18 cellular contexts compared by ENCODE assay signal in genomic region chr3:25476639-25477038, GRCh38. TPM values are rescaled to one million over a fixed set of nuclear protein-coding genes. Genes with fewer than 3 reads are reported as not detected.
DNase-seq lines count a peak whose midpoint lies in the region; ATAC-seq and TF ChIP-seq lines count a peak whose summit lies in the region.
"Had no signal": no experiment of that assay in that cellular context is flagged by ENCODE, and none has a peak within 500 bp of the region (broad histone marks: within the 10 kb centered on the region; RNA-seq: fewer than 3 reads in every experiment).

No MANE protein-coding gene starts in this region.

- H3K27ac ChIP-seq in gastroesophageal sphincter (peak overlapping the region in 3 of 4 donors; percentile 34 to 64 (median 63)), upper lobe of left lung (no peak overlapping the region)
- H3K27ac ChIP-seq: BLaER1, KMS-11 had no signal

- ATAC-seq in gastroesophageal sphincter = no peak
- no peak for ATAC-seq in stimulated activated memory B cell treated with anti-CD40 and anti-IgM and Interleukin-4, amounts not matched to agents 10 μg/mL and 1 μg/mL and 100 μg/mL, for 72 hours
- ATAC-seq in upper lobe of left lung (ENCODE audit: low FRiP score in 2 of 2) = no peak

- no peak overlapping the region for H3K4me3 Mint-ChIP-seq in stimulated activated memory B cell treated with anti-CD40 and anti-IgM and Interleukin-4, amounts not matched to agents 10 μg/mL and 1 μg/mL and 100 μg/mL, for 72 hours
- H3K4me3 Mint-ChIP-seq in activated T-helper 2 cell treated with anti-CD3 and anti-CD28 coated beads, Interferon-gamma antibody, Interleukin-2, Interleukin-4, amounts not matched to agents 10 μg/mL and 5 μg/mL and 100 μg/mL, durations not matched to agents 14 hours and 24 hours and 36 hours (ENCODE audit: low read depth) = no peak overlapping the region
- H3K4me3 Mint-ChIP-seq: CD8-positive, alpha-beta memory T cell had no signal

- H3K9me3 ChIP-seq in gastroesophageal sphincter = no peaks in the 10 kb centered on the region
- no peaks in the 10 kb centered on the region for H3K9me3 ChIP-seq in upper lobe of left lung
- H3K9me3 ChIP-seq: BLaER1, MG63 had no signal

- no peak overlapping the region for H3K27ac Mint-ChIP-seq in stimulated activated memory B cell treated with anti-CD40 and anti-IgM and Interleukin-4, amounts not matched to agents 10 μg/mL and 1 μg/mL and 100 μg/mL, for 72 hours
- no peak overlapping the region for H3K27ac Mint-ChIP-seq in activated T-helper 2 cell treated with anti-CD3 and anti-CD28 coated beads, Interferon-gamma antibody, Interleukin-2, Interleukin-4, amounts not matched to agents 10 μg/mL and 5 μg/mL and 100 μg/mL, durations not matched to agents 14 hours and 24 hours and 36 hours
- H3K27ac Mint-ChIP-seq: CD8-positive, alpha-beta memory T cell had no signal

- DNase-seq in RPMI7951 (ENCODE audit: low read depth) = peak; percentile 35
- DNase-seq in cardiac fibroblast (ENCODE audit: low read depth in 2 of 2) = peak; percentile 46 to 56
- peak; percentile 41 for DNase-seq in stromal cell of bone marrow (ENCODE audit: low read depth)
- no peak for DNase-seq in SIG-M5 treated with dmso at 0.1 percent for 504 hours (lab: John Stamatoyannopoulos, UW; ENCODE audit: unreplicated experiment)
- DNase-seq in upper lobe of left lung = no peak
- no peak for DNase-seq in activated T-helper 2 cell treated with anti-CD3 and anti-CD28 coated beads, Interferon-gamma antibody, Interleukin-2, Interleukin-4, amounts not matched to agents 10 μg/mL and 5 μg/mL and 100 μg/mL, durations not matched to agents 14 hours and 24 hours and 36 hours (ENCODE audit: low spot score)
- DNase-seq: CD8-positive, alpha-beta memory T cell; DMS79; H7; MG63; NCI-H1092; NCI-H146; NCI-H2081; SHP77 had no signal

- H3K27me3 ChIP-seq in gastroesophageal sphincter (no peaks in the 10 kb centered on the region), upper lobe of left lung (no peaks in the 10 kb centered on the region)
- H3K27me3 ChIP-seq: BLaER1, MG63 had no signal

- peaks cover 5% of the 10 kb centered on the region for H3K4me1 Mint-ChIP-seq in stimulated activated memory B cell treated with anti-CD40 and anti-IgM and Interleukin-4, amounts not matched to agents 10 μg/mL and 1 μg/mL and 100 μg/mL, for 72 hours
- no peaks in the 10 kb centered on the region for H3K4me1 Mint-ChIP-seq in activated T-helper 2 cell treated with anti-CD3 and anti-CD28 coated beads, Interferon-gamma antibody, Interleukin-2, Interleukin-4, amounts not matched to agents 10 μg/mL and 5 μg/mL and 100 μg/mL, durations not matched to agents 14 hours and 24 hours and 36 hours (ENCODE audit: low read depth)

- TF ChIP-seq CTCF in cardiac fibroblast (IDR thresholded peaks at IDR 0.05; ENCODE audit: low read depth, low read length) (no peak), gastroesophageal sphincter (IDR thresholded peaks at IDR 0.05) (no peak), upper lobe of left lung (IDR thresholded peaks at IDR 0.05) (no peak)

- H3K27me3 Mint-ChIP-seq in stimulated activated memory B cell treated with anti-CD40 and anti-IgM and Interleukin-4, amounts not matched to agents 10 μg/mL and 1 μg/mL and 100 μg/mL, for 72 hours = no peaks in the 10 kb centered on the region
- H3K27me3 Mint-ChIP-seq in activated T-helper 2 cell treated with anti-CD3 and anti-CD28 coated beads, Interferon-gamma antibody, Interleukin-2, Interleukin-4, amounts not matched to agents 10 μg/mL and 5 μg/mL and 100 μg/mL, durations not matched to agents 14 hours and 24 hours and 36 hours (ENCODE audit: low read depth) = peaks cover 2% of the 10 kb centered on the region
- H3K27me3 Mint-ChIP-seq: CD8-positive, alpha-beta memory T cell had no signal

- H3K36me3 ChIP-seq in gastroesophageal sphincter (no peaks in the 10 kb centered on the region), upper lobe of left lung (no peaks in the 10 kb centered on the region)
- H3K36me3 ChIP-seq: BLaER1, MG63 had no signal

- H3K4me3 ChIP-seq in cardiac fibroblast (replicated peaks in 1 of 2; ENCODE audit: low read depth in 2 of 2, low read length in 2 of 2) (no peak overlapping the region), gastroesophageal sphincter (no peak overlapping the region), upper lobe of left lung (no peak overlapping the region)
- H3K4me3 ChIP-seq: BLaER1, MG63 had no signal

- no peak for TF ChIP-seq POLR2A in gastroesophageal sphincter (IDR thresholded peaks at IDR 0.05)
- no peak for TF ChIP-seq POLR2A in upper lobe of left lung (IDR thresholded peaks at IDR 0.05)

- H3K36me3 Mint-ChIP-seq in stimulated activated memory B cell treated with anti-CD40 and anti-IgM and Interleukin-4, amounts not matched to agents 10 μg/mL and 1 μg/mL and 100 μg/mL, for 72 hours = no peaks in the 10 kb centered on the region
- H3K36me3 Mint-ChIP-seq in activated T-helper 2 cell treated with anti-CD3 and anti-CD28 coated beads, Interferon-gamma antibody, Interleukin-2, Interleukin-4, amounts not matched to agents 10 μg/mL and 5 μg/mL and 100 μg/mL, durations not matched to agents 14 hours and 24 hours and 36 hours (ENCODE audit: low read depth) = no peaks in the 10 kb centered on the region
- H3K36me3 Mint-ChIP-seq: CD8-positive, alpha-beta memory T cell had no signal

- H3K4me1 ChIP-seq in gastroesophageal sphincter (peaks cover 16 to 91% (median 52%) of the 10 kb centered on the region in 3 donors), upper lobe of left lung (peaks cover 0 to 28% (median 17%) of the 10 kb centered on the region in 4 donors)

- 14 to 20% methylated on average over 2 of the region's 2 CpGs for WGBS in gastroesophageal sphincter (ENCODE audit: low coverage in 1 of 2), 2 donors
- WGBS in upper lobe of left lung, 2 donors = 8 to 44% methylated on average over 2 of the region's 2 CpGs

- intact Hi-C loops in activated T-helper 2 cell treated with anti-CD3 and anti-CD28 coated beads, Interferon-gamma antibody, Interleukin-2, Interleukin-4, amounts not matched to agents 10 μg/mL and 5 μg/mL and 100 μg/mL, durations not matched to agents 14 hours and 24 hours and 36 hours (cut with micrococcal nuclease) = no loop called here

- TF ChIP-seq EP300 in gastroesophageal sphincter (IDR thresholded peaks at IDR 0.05) = no peak
- TF ChIP-seq EP300 in upper lobe of left lung (IDR thresholded peaks at IDR 0.05) = no peak

- no peaks in the 10 kb centered on the region for H3K9me3 Mint-ChIP-seq in stimulated activated memory B cell treated with anti-CD40 and anti-IgM and Interleukin-4, amounts not matched to agents 10 μg/mL and 1 μg/mL and 100 μg/mL, for 72 hours
- no peaks in the 10 kb centered on the region for H3K9me3 Mint-ChIP-seq in activated T-helper 2 cell treated with anti-CD3 and anti-CD28 coated beads, Interferon-gamma antibody, Interleukin-2, Interleukin-4, amounts not matched to agents 10 μg/mL and 5 μg/mL and 100 μg/mL, durations not matched to agents 14 hours and 24 hours and 36 hours

RNA-seq across cellular contexts. Expression of gene RARB, which starts 48.6 kb away (rescaled TPM):
- total RNA-seq in RPMI7951 (2014; rRNA removed; shearing (Covaris generic)) = 37.4 and 48.5 TPM in 2 replicates
- total RNA-seq in gastroesophageal sphincter (10 to 100 TPM; 13.1 to 45.8 (median 25.3) TPM), upper lobe of left lung (10 to 100 TPM in 2 of 6 donors, 1 to 10 TPM in 4; 3.9 to 15.4 (median 6.4) TPM)
- not detected in 2 replicates for total RNA-seq in activated T-helper 2 cell treated with anti-CD3 and anti-CD28 coated beads, Interferon-gamma antibody, Interleukin-2, Interleukin-4, amounts not matched to agents 10 μg/mL and 5 μg/mL and 100 μg/mL, durations not matched to agents 14 hours and 24 hours and 36 hours
- total RNA-seq: CD8-positive, alpha-beta memory T cell had no signal

Comparison
In these comparisons a context has a peak if more than half of its experiments do, and no peak if none do; other contexts are left out.
1. DNase-seq: peak in RPMI7951 (single experiment), cardiac fibroblast (2 of 2) and stromal cell of bone marrow (single experiment); none in SIG-M5 treated with dmso at 0.1 percent for 504 hours (single experiment), upper lobe of left lung (0 of 2) and activated T-helper 2 cell treated with anti-CD3 and anti-CD28 coated beads, Interferon-gamma antibody, Interleukin-2, Interleukin-4, amounts not matched to agents 10 μg/mL and 5 μg/mL and 100 μg/mL, durations not matched to agents 14 hours and 24 hours and 36 hours (single experiment).
2. H3K27ac ChIP-seq: peak in gastroesophageal sphincter (3 of 4); none in upper lobe of left lung (0 of 4).